Comparison of ENCODE assay signal across 23 cellular contexts in genomic region chr11:11424696-11425095, GRCh38.
"Had no signal": no experiment of that assay in that cellular context is flagged by ENCODE, and none has a peak within 500 bp of the region (broad histone marks: within the 10 kb centered on the region; RNA-seq: fewer than 3 reads in every experiment).

No MANE protein-coding gene starts in this region.

- H3K4me1 Mint-ChIP-seq: naive B cell had no signal

- H3K9me3 ChIP-seq: colonic mucosa, esophagus squamous epithelium, gastrocnemius medialis, heart right ventricle, left lung, lower lobe of right lung had no signal

- H3K27me3 ChIP-seq: colonic mucosa, dorsolateral prefrontal cortex, gastrocnemius medialis had no signal

- H3K36me3 Mint-ChIP-seq: naive B cell had no signal

- H3K27ac Mint-ChIP-seq: naive B cell had no signal

- H3K36me3 ChIP-seq: colonic mucosa, esophagus squamous epithelium, gastrocnemius medialis, left lung had no signal

- H3K27ac ChIP-seq: colonic mucosa, dorsolateral prefrontal cortex, epithelial cell of prostate, esophagus squamous epithelium, gastrocnemius medialis, heart right ventricle, left lung, lower lobe of right lung had no signal

- DNase-seq: colonic mucosa; cortex of kidney; dermis blood vessel endothelial cell; dorsolateral prefrontal cortex; effector CD4-positive, alpha-beta T cell; effector memory CD4-positive, alpha-beta T cell; erythroblast; esophagus squamous epithelium; foreskin fibroblast; foreskin melanocyte; gastrocnemius medialis; glutamatergic neuron; head of caudate nucleus; heart right ventricle; hippocampal formation; left cardiac atrium; left lung; left ventricle myocardium superior; lower lobe of right lung; mesenchymal stem cell; midbrain; naive B cell had no signal

- H3K4me3 ChIP-seq: colonic mucosa, dorsolateral prefrontal cortex, esophagus squamous epithelium, gastrocnemius medialis, heart right ventricle, left lung, lower lobe of right lung had no signal

- H3K4me1 ChIP-seq: colonic mucosa had no signal
